ENCODE assay signal across 7 cellular contexts in genomic region chr17:45948881-45949624, GRCh38. TPM values are rescaled to one million over a fixed set of nuclear protein-coding genes. Genes with fewer than 3 reads are reported as not detected.
A peak's percentile ranks its signal among the peaks of the same experiment; 100 is the strongest.
DNase-seq lines count a peak whose midpoint lies in the region; ATAC-seq and TF ChIP-seq lines count a peak whose summit lies in the region.

No MANE protein-coding gene starts in this region.

- H3K4me3 ChIP-seq in epithelial cell of proximal tubule (ENCODE audit: low read depth, low read length): no peak overlapping the region
- no peak overlapping the region for H3K4me3 ChIP-seq in mucosa of descending colon

- intact Hi-C loops in mucosa of descending colon (cut with DNase I, micrococcal nuclease): no loop called here

- peak; percentile 96 for ATAC-seq in mucosa of descending colon
- ATAC-seq in GM18867 (IDR thresholded peaks at IDR 0.05; ENCODE audit: unreplicated experiment): no peak

- H3K36me3 ChIP-seq in mucosa of descending colon (ENCODE audit: low read depth): no peaks in the 10 kb centered on the region

- TF ChIP-seq CTCF in epithelial cell of proximal tubule (conservative IDR thresholded peaks at IDR 0.05; ENCODE audit: low read depth, low read length) (peak; percentile 76), mucosa of descending colon (IDR thresholded peaks at IDR 0.05) (peak; percentile 61)

- DNase-seq in GM19238 (ENCODE audit: insufficient read length, low spot score): peak; percentile 71
- DNase-seq in NOMO-1 treated with dmso at 0.1 percent for 144 hours (lab: John Stamatoyannopoulos, UW; ENCODE audit: unreplicated experiment): peak; percentile 6
- peak; percentile 73 for DNase-seq in activated T-cell treated with anti-CD3 and anti-CD28 coated beads for 48 hours (ENCODE audit: low read depth)
- no peak for DNase-seq in epithelial cell of proximal tubule (ENCODE audit: low read depth)
- DNase-seq in mucosa of descending colon: peak; percentile 56 to 74 (median 71)
- DNase-seq in stimulated activated CD8-positive, alpha-beta memory T cell treated with anti-CD3 and anti-CD28 coated beads, Interleukin-4, amount 100 ng/mL, for 4 hours (ENCODE audit: low read depth in 2 of 2, low spot score in 1 of 2): peak; percentile 20 to 24

- H3K4me1 ChIP-seq in mucosa of descending colon (ENCODE audit: low read depth): no peaks in the 10 kb centered on the region

- H3K9me3 ChIP-seq in mucosa of descending colon: no peaks in the 10 kb centered on the region

RNA-seq across cellular contexts. Expression of gene STH, which starts 50.0 kb away (rescaled TPM):
- total RNA-seq in epithelial cell of proximal tubule: not detected in 2 replicates
- not detected for total RNA-seq in mucosa of descending colon

RNA-seq across cellular contexts. Expression of gene MAPT, which starts 54.7 kb away (rescaled TPM):
- total RNA-seq in epithelial cell of proximal tubule (0.06 and 0.07 TPM in 2 replicates), mucosa of descending colon (10 to 100 TPM in 1 of 3 donors, 1 to 10 TPM in 1, under 1 TPM in 1; 0.72 to 61.5 (median 1.4) TPM)
